1 cellular context compared by ENCODE assay signal in the genomic region with DNA sequence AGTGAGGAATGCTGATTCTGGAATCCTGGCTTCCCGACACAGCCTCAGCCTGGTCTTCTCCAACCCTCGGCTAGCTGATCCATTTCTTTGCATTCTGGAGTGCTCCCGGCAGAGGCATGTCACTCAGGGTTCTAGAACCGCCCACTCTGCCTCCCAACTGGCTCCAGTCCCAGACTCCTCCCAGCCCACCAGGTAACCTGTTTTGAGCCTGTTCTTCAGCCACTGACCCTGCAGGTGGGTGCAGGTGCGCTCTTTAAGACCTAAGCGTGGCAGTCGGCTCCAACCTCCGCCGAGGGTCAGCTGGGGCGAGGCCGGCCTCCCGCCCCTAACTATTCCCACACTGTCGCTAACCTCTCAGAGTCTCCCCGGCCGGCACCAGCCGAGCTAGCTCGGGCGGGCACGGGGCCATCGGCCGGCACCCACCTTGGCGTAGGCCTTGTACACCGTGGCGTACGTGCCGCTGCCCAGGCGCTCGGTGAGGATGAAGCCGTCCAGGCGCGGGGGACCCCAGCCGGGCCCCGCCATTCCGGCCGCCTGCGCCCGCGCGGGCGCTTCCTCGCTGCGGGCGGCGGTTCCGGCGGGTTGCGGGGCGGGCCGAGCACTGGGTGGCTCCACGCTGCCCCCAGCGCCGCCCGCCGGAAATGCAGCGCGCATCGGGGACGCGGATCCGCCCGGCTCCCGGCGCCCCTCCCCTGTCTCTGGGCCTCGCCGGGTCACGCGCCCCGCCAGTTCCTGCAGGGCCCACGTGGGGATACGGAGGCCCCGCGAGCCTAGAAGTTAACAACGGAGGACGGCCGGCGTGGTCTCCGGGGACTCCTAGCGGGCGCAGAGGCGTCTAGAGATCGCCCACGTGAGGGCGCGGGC.
TF ChIP-seq lines count a peak whose summit lies in the region.

A gene with protein sequence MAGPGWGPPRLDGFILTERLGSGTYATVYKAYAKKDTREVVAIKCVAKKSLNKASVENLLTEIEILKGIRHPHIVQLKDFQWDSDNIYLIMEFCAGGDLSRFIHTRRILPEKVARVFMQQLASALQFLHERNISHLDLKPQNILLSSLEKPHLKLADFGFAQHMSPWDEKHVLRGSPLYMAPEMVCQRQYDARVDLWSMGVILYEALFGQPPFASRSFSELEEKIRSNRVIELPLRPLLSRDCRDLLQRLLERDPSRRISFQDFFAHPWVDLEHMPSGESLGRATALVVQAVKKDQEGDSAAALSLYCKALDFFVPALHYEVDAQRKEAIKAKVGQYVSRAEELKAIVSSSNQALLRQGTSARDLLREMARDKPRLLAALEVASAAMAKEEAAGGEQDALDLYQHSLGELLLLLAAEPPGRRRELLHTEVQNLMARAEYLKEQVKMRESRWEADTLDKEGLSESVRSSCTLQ (minus strand): TSS at position 576 of the 864 bp plus-strand sequence. CDS start 51 bp downstream, at position 525.

TF ChIP-seq in WTC11, 78 proteins besides CTCF, POLR2A, EP300 and RAD21 (continued from another document and continues in another):
- TF ChIP-seq, protein P1, sequence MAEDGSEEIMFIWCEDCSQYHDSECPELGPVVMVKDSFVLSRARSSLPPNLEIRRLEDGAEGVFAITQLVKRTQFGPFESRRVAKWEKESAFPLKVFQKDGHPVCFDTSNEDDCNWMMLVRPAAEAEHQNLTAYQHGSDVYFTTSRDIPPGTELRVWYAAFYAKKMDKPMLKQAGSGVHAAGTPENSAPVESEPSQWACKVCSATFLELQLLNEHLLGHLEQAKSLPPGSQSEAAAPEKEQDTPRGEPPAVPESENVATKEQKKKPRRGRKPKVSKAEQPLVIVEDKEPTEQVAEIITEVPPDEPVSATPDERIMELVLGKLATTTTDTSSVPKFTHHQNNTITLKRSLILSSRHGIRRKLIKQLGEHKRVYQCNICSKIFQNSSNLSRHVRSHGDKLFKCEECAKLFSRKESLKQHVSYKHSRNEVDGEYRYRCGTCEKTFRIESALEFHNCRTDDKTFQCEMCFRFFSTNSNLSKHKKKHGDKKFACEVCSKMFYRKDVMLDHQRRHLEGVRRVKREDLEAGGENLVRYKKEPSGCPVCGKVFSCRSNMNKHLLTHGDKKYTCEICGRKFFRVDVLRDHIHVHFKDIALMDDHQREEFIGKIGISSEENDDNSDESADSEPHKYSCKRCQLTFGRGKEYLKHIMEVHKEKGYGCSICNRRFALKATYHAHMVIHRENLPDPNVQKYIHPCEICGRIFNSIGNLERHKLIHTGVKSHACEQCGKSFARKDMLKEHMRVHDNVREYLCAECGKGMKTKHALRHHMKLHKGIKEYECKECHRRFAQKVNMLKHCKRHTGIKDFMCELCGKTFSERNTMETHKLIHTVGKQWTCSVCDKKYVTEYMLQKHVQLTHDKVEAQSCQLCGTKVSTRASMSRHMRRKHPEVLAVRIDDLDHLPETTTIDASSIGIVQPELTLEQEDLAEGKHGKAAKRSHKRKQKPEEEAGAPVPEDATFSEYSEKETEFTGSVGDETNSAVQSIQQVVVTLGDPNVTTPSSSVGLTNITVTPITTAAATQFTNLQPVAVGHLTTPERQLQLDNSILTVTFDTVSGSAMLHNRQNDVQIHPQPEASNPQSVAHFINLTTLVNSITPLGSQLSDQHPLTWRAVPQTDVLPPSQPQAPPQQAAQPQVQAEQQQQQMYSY (CRISPR knock-in tag; IDR thresholded peaks at IDR 0.05), result peak; percentile 70
- TF ChIP-seq, protein P2, sequence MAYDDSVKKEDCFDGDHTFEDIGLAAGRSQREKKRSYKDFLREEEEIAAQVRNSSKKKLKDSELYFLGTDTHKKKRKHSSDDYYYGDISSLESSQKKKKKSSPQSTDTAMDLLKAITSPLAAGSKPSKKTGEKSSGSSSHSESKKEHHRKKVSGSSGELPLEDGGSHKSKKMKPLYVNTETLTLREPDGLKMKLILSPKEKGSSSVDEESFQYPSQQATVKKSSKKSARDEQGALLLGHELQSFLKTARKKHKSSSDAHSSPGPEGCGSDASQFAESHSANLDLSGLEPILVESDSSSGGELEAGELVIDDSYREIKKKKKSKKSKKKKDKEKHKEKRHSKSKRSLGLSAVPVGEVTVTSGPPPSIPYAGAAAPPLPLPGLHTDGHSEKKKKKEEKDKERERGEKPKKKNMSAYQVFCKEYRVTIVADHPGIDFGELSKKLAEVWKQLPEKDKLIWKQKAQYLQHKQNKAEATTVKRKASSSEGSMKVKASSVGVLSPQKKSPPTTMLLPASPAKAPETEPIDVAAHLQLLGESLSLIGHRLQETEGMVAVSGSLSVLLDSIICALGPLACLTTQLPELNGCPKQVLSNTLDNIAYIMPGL (CRISPR knock-in tag; IDR thresholded peaks at IDR 0.05), result peak; percentile 55; the same call in 1 of the 2 replicates
- TF ChIP-seq, protein P3, sequence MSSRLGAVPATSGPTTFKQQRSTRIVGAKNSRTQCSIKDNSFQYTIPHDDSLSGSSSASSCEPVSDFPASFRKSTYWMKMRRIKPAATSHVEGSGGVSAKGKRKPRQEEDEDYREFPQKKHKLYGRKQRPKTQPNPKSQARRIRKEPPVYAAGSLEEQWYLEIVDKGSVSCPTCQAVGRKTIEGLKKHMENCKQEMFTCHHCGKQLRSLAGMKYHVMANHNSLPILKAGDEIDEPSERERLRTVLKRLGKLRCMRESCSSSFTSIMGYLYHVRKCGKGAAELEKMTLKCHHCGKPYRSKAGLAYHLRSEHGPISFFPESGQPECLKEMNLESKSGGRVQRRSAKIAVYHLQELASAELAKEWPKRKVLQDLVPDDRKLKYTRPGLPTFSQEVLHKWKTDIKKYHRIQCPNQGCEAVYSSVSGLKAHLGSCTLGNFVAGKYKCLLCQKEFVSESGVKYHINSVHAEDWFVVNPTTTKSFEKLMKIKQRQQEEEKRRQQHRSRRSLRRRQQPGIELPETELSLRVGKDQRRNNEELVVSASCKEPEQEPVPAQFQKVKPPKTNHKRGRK (CRISPR knock-in tag; IDR thresholded peaks at IDR 0.05; ENCODE audit: borderline replicate concordance), result no peak
- TF ChIP-seq, protein P4, sequence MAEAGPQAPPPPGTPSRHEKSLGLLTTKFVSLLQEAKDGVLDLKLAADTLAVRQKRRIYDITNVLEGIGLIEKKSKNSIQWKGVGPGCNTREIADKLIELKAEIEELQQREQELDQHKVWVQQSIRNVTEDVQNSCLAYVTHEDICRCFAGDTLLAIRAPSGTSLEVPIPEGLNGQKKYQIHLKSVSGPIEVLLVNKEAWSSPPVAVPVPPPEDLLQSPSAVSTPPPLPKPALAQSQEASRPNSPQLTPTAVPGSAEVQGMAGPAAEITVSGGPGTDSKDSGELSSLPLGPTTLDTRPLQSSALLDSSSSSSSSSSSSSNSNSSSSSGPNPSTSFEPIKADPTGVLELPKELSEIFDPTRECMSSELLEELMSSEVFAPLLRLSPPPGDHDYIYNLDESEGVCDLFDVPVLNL (CRISPR knock-in tag; IDR thresholded peaks at IDR 0.05; ENCODE audit: borderline replicate concordance, low read depth), result no peak
- no peak for TF ChIP-seq GTF2I (CRISPR knock-in tag; conservative IDR thresholded peaks at IDR 0.05)
- TF ChIP-seq ZNF138 (CRISPR knock-in tag; conservative IDR thresholded peaks at IDR 0.05), result 0 out of 2 replicates have a peak, but pooled peaks have one; percentile 27
- TF ChIP-seq, protein P5, sequence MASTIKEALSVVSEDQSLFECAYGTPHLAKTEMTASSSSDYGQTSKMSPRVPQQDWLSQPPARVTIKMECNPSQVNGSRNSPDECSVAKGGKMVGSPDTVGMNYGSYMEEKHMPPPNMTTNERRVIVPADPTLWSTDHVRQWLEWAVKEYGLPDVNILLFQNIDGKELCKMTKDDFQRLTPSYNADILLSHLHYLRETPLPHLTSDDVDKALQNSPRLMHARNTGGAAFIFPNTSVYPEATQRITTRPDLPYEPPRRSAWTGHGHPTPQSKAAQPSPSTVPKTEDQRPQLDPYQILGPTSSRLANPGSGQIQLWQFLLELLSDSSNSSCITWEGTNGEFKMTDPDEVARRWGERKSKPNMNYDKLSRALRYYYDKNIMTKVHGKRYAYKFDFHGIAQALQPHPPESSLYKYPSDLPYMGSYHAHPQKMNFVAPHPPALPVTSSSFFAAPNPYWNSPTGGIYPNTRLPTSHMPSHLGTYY (CRISPR knock-in tag; IDR thresholded peaks at IDR 0.05), result no peak
- TF ChIP-seq ZNF219 (CRISPR knock-in tag; IDR thresholded peaks at IDR 0.05; ENCODE audit: borderline replicate concordance), result peak; percentile 85; the same call in 1 of the 2 replicates
- TF ChIP-seq ZNF232 (CRISPR knock-in tag; IDR thresholded peaks at IDR 0.05), result no peak
- TF ChIP-seq, protein P6, sequence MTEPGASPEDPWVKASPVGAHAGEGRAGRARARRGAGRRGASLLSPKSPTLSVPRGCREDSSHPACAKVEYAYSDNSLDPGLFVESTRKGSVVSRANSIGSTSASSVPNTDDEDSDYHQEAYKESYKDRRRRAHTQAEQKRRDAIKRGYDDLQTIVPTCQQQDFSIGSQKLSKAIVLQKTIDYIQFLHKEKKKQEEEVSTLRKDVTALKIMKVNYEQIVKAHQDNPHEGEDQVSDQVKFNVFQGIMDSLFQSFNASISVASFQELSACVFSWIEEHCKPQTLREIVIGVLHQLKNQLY (CRISPR knock-in tag; IDR thresholded peaks at IDR 0.05), result no peak; the same call in 1 of the 2 replicates
- peak; percentile 78; the same call in 1 of the 2 replicates for TF ChIP-seq RELA (CRISPR knock-in tag; IDR thresholded peaks at IDR 0.05; ENCODE audit: borderline replicate concordance)
- no peak for TF ChIP-seq MYBL2 (CRISPR knock-in tag; IDR thresholded peaks at IDR 0.05)
- TF ChIP-seq, protein P7, sequence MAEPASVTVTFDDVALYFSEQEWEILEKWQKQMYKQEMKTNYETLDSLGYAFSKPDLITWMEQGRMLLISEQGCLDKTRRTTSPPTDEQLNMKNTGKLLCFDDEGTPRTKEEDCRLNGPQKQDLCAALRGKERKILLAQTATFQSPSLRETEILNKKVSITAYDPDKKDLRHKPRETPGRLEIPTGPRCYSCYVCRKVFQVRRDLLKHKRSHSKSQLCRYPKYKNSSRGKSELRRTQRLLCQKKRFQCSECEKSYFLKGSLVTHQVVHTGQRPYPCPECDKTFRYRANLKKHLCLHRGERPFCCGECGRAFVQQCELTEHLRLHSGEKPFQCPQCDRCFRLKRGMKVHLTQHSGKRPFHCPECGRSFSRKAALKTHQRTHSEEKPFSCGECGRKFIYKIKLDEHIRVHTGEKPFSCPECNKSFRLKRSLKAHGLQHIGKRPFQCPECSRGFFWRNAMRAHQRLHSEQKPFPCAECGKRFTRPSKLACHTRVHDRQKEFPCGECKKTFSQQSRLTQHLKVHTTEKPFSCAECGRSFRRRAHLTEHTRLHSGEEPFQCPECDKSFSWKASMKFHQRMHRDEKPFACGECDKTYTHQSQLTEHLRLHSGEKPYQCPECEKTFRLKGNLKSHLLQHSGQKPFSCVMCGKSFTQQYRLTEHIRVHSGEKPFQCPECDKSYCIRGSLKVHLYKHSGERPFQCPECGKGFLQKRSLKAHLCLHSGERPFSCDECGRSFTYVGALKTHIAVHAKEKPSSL (CRISPR knock-in tag; conservative IDR thresholded peaks at IDR 0.05), result no peak
- TF ChIP-seq, protein P8, sequence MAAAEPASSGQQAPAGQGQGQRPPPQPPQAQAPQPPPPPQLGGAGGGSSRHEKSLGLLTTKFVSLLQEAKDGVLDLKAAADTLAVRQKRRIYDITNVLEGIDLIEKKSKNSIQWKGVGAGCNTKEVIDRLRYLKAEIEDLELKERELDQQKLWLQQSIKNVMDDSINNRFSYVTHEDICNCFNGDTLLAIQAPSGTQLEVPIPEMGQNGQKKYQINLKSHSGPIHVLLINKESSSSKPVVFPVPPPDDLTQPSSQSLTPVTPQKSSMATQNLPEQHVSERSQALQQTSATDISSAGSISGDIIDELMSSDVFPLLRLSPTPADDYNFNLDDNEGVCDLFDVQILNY (CRISPR knock-in tag; IDR thresholded peaks at IDR 0.05), result 0 out of 2 replicates have a peak, but pooled peaks have one; percentile 48
- TF ChIP-seq, protein P9, sequence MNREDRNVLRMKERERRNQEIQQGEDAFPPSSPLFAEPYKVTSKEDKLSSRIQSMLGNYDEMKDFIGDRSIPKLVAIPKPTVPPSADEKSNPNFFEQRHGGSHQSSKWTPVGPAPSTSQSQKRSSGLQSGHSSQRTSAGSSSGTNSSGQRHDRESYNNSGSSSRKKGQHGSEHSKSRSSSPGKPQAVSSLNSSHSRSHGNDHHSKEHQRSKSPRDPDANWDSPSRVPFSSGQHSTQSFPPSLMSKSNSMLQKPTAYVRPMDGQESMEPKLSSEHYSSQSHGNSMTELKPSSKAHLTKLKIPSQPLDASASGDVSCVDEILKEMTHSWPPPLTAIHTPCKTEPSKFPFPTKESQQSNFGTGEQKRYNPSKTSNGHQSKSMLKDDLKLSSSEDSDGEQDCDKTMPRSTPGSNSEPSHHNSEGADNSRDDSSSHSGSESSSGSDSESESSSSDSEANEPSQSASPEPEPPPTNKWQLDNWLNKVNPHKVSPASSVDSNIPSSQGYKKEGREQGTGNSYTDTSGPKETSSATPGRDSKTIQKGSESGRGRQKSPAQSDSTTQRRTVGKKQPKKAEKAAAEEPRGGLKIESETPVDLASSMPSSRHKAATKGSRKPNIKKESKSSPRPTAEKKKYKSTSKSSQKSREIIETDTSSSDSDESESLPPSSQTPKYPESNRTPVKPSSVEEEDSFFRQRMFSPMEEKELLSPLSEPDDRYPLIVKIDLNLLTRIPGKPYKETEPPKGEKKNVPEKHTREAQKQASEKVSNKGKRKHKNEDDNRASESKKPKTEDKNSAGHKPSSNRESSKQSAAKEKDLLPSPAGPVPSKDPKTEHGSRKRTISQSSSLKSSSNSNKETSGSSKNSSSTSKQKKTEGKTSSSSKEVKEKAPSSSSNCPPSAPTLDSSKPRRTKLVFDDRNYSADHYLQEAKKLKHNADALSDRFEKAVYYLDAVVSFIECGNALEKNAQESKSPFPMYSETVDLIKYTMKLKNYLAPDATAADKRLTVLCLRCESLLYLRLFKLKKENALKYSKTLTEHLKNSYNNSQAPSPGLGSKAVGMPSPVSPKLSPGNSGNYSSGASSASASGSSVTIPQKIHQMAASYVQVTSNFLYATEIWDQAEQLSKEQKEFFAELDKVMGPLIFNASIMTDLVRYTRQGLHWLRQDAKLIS (CRISPR knock-in tag; IDR thresholded peaks at IDR 0.05; ENCODE audit: borderline replicate concordance), result no peak
- peak; percentile 72; the same call in 1 of the 2 replicates for TF ChIP-seq NFATC4 (CRISPR knock-in tag; IDR thresholded peaks at IDR 0.05)
- no peak; the same call in 1 of the 2 replicates for TF ChIP-seq SP1 (CRISPR knock-in tag; conservative IDR thresholded peaks at IDR 0.05)
- no peak for TF ChIP-seq SOX15 (CRISPR knock-in tag; IDR thresholded peaks at IDR 0.05)
- no peak for TF ChIP-seq TCF7 (CRISPR knock-in tag; IDR thresholded peaks at IDR 0.05; ENCODE audit: low read depth)
- TF ChIP-seq IRF2 (CRISPR knock-in tag; IDR thresholded peaks at IDR 0.05; ENCODE audit: borderline replicate concordance, low read depth), result no peak
- TF ChIP-seq FOXK1 (CRISPR knock-in tag; IDR thresholded peaks at IDR 0.05), result no peak
- peak; percentile 53; the same call in 1 of the 2 replicates for TF ChIP-seq TP53 (CRISPR knock-in tag; IDR thresholded peaks at IDR 0.05)
- TF ChIP-seq, protein P10, sequence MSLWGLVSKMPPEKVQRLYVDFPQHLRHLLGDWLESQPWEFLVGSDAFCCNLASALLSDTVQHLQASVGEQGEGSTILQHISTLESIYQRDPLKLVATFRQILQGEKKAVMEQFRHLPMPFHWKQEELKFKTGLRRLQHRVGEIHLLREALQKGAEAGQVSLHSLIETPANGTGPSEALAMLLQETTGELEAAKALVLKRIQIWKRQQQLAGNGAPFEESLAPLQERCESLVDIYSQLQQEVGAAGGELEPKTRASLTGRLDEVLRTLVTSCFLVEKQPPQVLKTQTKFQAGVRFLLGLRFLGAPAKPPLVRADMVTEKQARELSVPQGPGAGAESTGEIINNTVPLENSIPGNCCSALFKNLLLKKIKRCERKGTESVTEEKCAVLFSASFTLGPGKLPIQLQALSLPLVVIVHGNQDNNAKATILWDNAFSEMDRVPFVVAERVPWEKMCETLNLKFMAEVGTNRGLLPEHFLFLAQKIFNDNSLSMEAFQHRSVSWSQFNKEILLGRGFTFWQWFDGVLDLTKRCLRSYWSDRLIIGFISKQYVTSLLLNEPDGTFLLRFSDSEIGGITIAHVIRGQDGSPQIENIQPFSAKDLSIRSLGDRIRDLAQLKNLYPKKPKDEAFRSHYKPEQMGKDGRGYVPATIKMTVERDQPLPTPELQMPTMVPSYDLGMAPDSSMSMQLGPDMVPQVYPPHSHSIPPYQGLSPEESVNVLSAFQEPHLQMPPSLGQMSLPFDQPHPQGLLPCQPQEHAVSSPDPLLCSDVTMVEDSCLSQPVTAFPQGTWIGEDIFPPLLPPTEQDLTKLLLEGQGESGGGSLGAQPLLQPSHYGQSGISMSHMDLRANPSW (CRISPR knock-in tag; conservative IDR thresholded peaks at IDR 0.05; ENCODE audit: low read depth), result no peak
- no peak for TF ChIP-seq CREM (CRISPR knock-in tag; IDR thresholded peaks at IDR 0.05)
